ENCODE assay signal across 2 cellular contexts in genomic region chr10:58477902-58478301, GRCh38.
TF ChIP-seq lines count a peak whose summit lies in the region.

No MANE protein-coding gene starts in this region.

TF ChIP-seq in IMR-90, 13 proteins besides CTCF, POLR2A, EP300 and RAD21:
- TF ChIP-seq CHD1 (IDR thresholded peaks at IDR 0.05; ENCODE audit: low read depth, low read length) = no peak
- no peak for TF ChIP-seq MXI1 (IDR thresholded peaks at IDR 0.05; ENCODE audit: borderline replicate concordance, low read depth, low read length)
- no peak for TF ChIP-seq BHLHE40 (IDR thresholded peaks at IDR 0.05; ENCODE audit: low read depth, low read length)
- TF ChIP-seq FOS (IDR thresholded peaks at IDR 0.05; ENCODE audit: low read depth, low read length) = no peak
- no peak for TF ChIP-seq RCOR1 (IDR thresholded peaks at IDR 0.05; ENCODE audit: insufficient replicate concordance, low read length)
- no peak for TF ChIP-seq MAFK (IDR thresholded peaks at IDR 0.05; ENCODE audit: low read depth, low read length)
- TF ChIP-seq, protein P1, sequence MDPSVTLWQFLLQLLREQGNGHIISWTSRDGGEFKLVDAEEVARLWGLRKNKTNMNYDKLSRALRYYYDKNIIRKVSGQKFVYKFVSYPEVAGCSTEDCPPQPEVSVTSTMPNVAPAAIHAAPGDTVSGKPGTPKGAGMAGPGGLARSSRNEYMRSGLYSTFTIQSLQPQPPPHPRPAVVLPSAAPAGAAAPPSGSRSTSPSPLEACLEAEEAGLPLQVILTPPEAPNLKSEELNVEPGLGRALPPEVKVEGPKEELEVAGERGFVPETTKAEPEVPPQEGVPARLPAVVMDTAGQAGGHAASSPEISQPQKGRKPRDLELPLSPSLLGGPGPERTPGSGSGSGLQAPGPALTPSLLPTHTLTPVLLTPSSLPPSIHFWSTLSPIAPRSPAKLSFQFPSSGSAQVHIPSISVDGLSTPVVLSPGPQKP (IDR thresholded peaks at IDR 0.05; ENCODE audit: borderline replicate concordance, low read depth, low read length) = no peak
- no peak for TF ChIP-seq RFX5 (IDR thresholded peaks at IDR 0.05; ENCODE audit: low read depth, low read length)
- TF ChIP-seq SMC3 (IDR thresholded peaks at IDR 0.05; ENCODE audit: low read depth, low read length) = no peak
- TF ChIP-seq CEBPB (IDR thresholded peaks at IDR 0.05; ENCODE audit: low read depth, low read length) = no peak
- no peak for TF ChIP-seq USF2 (IDR thresholded peaks at IDR 0.05; ENCODE audit: low read depth, low read length)
- no peak for TF ChIP-seq NFE2L2 (IDR thresholded peaks at IDR 0.05; ENCODE audit: low read depth, low read length)
- no peak for TF ChIP-seq MAZ (IDR thresholded peaks at IDR 0.05; ENCODE audit: borderline replicate concordance, low read depth, low read length)

TF ChIP-seq in H1, 55 proteins besides CTCF, POLR2A, EP300 and RAD21:
- TF ChIP-seq MAX (IDR thresholded peaks at IDR 0.05) = no peak
- no peak for TF ChIP-seq SAP30 (IDR thresholded peaks at IDR 0.05; ENCODE audit: insufficient read depth, insufficient replicate concordance, low read length)
